ENCODE assay signal across 8 cellular contexts in genomic region chr3:51982838-51983577, GRCh38. TPM values are rescaled to one million over a fixed set of nuclear protein-coding genes. Genes with fewer than 3 reads are reported as not detected.
DNase-seq lines count a peak whose midpoint lies in the region; ATAC-seq and TF ChIP-seq lines count a peak whose summit lies in the region.

TSS of gene ACY1 (plus strand) at chr3:51983535. CDS start at chr3:51984065, 530 bp downstream.

- H3K9me3 Mint-ChIP-seq in activated naive CD8-positive, alpha-beta T cell treated with anti-CD3 and anti-CD28 coated beads, Interleukin-2, amount 50 U/mL, for 24 hours: no peaks in the 10 kb centered on the region

- H3K27me3 Mint-ChIP-seq in activated naive CD8-positive, alpha-beta T cell treated with anti-CD3 and anti-CD28 coated beads, Interleukin-2, amount 50 U/mL, for 24 hours: no peaks in the 10 kb centered on the region

- H3K4me3 ChIP-seq in cardiac muscle cell (peak within 1 kb of the TSS; percentile 27), transverse colon (peak within 1 kb of the TSS; percentile 33 to 61 (median 50))

- intact Hi-C loops in transverse colon (cut with DNase I; ENCODE audit: low total_unique reads): no loop called here

- DNase-seq in DMS53 treated with DMSO at 0.1 percent for 48 hours (lab: John Stamatoyannopoulos, UW; ENCODE audit: unreplicated experiment) (peak; percentile 56), HUDEP-2 (lab: John Stamatoyannopoulos, UW; ENCODE audit: unreplicated experiment in 76 of 76) (peak in 72 of 76 experiments; percentile 56 to 92 (median 78)), SW 1271 (lab: John Stamatoyannopoulos, UW) (peak; percentile 65 to 79), cardiac muscle cell (ENCODE audit: low read depth in 1 of 2, low spot score in 1 of 2) (peak; percentile 91 to 94), pons (ENCODE audit: low spot score) (peak; percentile 83), transverse colon (peak; percentile 92)
- peak; percentile 85 for DNase-seq in activated naive CD8-positive, alpha-beta T cell treated with anti-CD3 and anti-CD28 coated beads, Interleukin-2, amount 50 U/mL, for 24 hours

- H3K27ac Mint-ChIP-seq in activated naive CD8-positive, alpha-beta T cell treated with anti-CD3 and anti-CD28 coated beads, Interleukin-2, amount 50 U/mL, for 24 hours: peak within 1 kb of the TSS; percentile 91

- no peaks in the 10 kb centered on the region for H3K36me3 ChIP-seq in cardiac muscle cell
- H3K36me3 ChIP-seq in transverse colon: no peaks in the 10 kb centered on the region

- peak; percentile 63 for ATAC-seq in GM21367 (IDR thresholded peaks at IDR 0.05; ENCODE audit: unreplicated experiment)
- peak; percentile 93 for ATAC-seq in activated naive CD8-positive, alpha-beta T cell treated with anti-CD3 and anti-CD28 coated beads, Interleukin-2, amount 50 U/mL, for 24 hours

- in situ Hi-C loops in transverse colon (cut with MboI; ENCODE audit: low pct_ligation_motif_present in 1 of 4, low pct_unique_long_range_greater_than_20kb in 1 of 4, low sequenced_read_pairs in 3 of 4): no loop called here

- no peak for TF ChIP-seq EP300 in transverse colon (IDR thresholded peaks at IDR 0.05; ENCODE audit: low read depth)

- peak within 1 kb of the TSS; percentile 92 for H3K4me3 Mint-ChIP-seq in activated naive CD8-positive, alpha-beta T cell treated with anti-CD3 and anti-CD28 coated beads, Interleukin-2, amount 50 U/mL, for 24 hours

- WGBS in transverse colon (ENCODE audit: low coverage in 1 of 2), 2 donors: 0% methylated on average over 33 of the region's 68 CpGs; no CpG with 5 or more reads in 1 of the 2 donors

- peak within 1 kb of the TSS; percentile 86 for H3K27ac ChIP-seq in cardiac muscle cell
- peak within 1 kb of the TSS; percentile 89 to 99 (median 96) for H3K27ac ChIP-seq in transverse colon

- no peaks in the 10 kb centered on the region for H3K36me3 Mint-ChIP-seq in activated naive CD8-positive, alpha-beta T cell treated with anti-CD3 and anti-CD28 coated beads, Interleukin-2, amount 50 U/mL, for 24 hours (ENCODE audit: low read depth)

- H3K4me1 ChIP-seq in cardiac muscle cell (ENCODE audit: low read depth): peaks cover 16% of the 10 kb centered on the region
- peaks cover 18 to 48% (median 35%) of the 10 kb centered on the region in 4 donors for H3K4me1 ChIP-seq in transverse colon

- peaks cover 24% of the 10 kb centered on the region for H3K4me1 Mint-ChIP-seq in activated naive CD8-positive, alpha-beta T cell treated with anti-CD3 and anti-CD28 coated beads, Interleukin-2, amount 50 U/mL, for 24 hours

- peak; percentile 90 for TF ChIP-seq POLR2A in transverse colon (IDR thresholded peaks at IDR 0.05)

- no peaks in the 10 kb centered on the region for H3K9me3 ChIP-seq in cardiac muscle cell (ENCODE audit: low read depth)
- H3K9me3 ChIP-seq in transverse colon: no peaks in the 10 kb centered on the region

- H3K27me3 ChIP-seq in cardiac muscle cell (no peaks in the 10 kb centered on the region), transverse colon (no peaks in the 10 kb centered on the region)

- TF ChIP-seq CTCF in cardiac muscle cell (IDR thresholded peaks at IDR 0.05; ENCODE audit: low read depth, low read length) (no peak), transverse colon (IDR thresholded peaks at IDR 0.05) (peak in 2 of 5 experiments; percentile 10 to 40)

RNA-seq across cellular contexts. Expression of gene ACY1, which starts in this region (rescaled TPM):
- total RNA-seq in cardiac muscle cell: 87.7 and 99.7 TPM in 2 replicates
- polyA plus RNA-seq in cardiac muscle cell: 116 and 125 TPM in 2 replicates
- total RNA-seq in transverse colon: 100 to 1,000 TPM; 165 to 426 (median 250) TPM

Comparison
In these comparisons a context has a peak if more than half of its experiments do, and no peak if none do; other contexts are left out.
1. Peak in every context shown above with its lines: DNase-seq, ATAC-seq, H3K4me3 ChIP-seq and H3K27ac ChIP-seq.